In genomic region chr12:93677195-93678064, GRCh38 we compare ENCODE assay signal across 8 cellular contexts. TPM values are rescaled to one million over a fixed set of nuclear protein-coding genes. Genes with fewer than 3 reads are reported as not detected.
DNase-seq lines count a peak whose midpoint lies in the region; TF ChIP-seq lines count a peak whose summit lies in the region.

Gene CRADD, plus strand, starts transcription at chr12:93677375.

- H3K4me3 ChIP-seq in HAP-1 (peak within 1 kb of the TSS; percentile 55), MM.1S (ENCODE audit: low read length) (peak within 1 kb of the TSS; percentile 82), fibroblast of villous mesenchyme (ENCODE audit: low read depth, low read length) (peak within 1 kb of the TSS; percentile 76), neural cell (ENCODE audit: low read length) (peak within 1 kb of the TSS; percentile 78), stomach (peak within 1 kb of the TSS; percentile 52 to 69 (median 58))

- H3K27ac ChIP-seq in MM.1S (ENCODE audit: low read length) (peak within 1 kb of the TSS; percentile 90), neural cell (ENCODE audit: low read length) (peak within 1 kb of the TSS; percentile 99), stomach (peak within 1 kb of the TSS; percentile 92 to 99 (median 96))

- DNase-seq in G401 (ENCODE audit: low spot score) (peak; percentile 97), HAP-1 (ENCODE audit: low spot score in 2 of 2) (peak; percentile 88 to 95), MM.1S (peak; percentile 91), SIG-M5 (lab: John Stamatoyannopoulos, UW) (peak; percentile 89), activated gamma-delta T cell treated with Interleukin-2 at 50 U/mL for 16 hours (peak; percentile 82), fibroblast of villous mesenchyme (ENCODE audit: low read depth) (peak; percentile 99), stomach (peak; percentile 76)

- H3K9me2 ChIP-seq in MM.1S (replicated peaks; ENCODE audit: insufficient read depth, low read length) (no peaks in the 10 kb centered on the region), neural cell (ENCODE audit: insufficient read depth, low read length) (no peaks in the 10 kb centered on the region)

- 0 to 1% (median 1%) methylated on average over 37 to 41 of the region's 41 CpGs for WGBS in stomach, 5 donors

- H3K9me3 ChIP-seq in HAP-1 (no peaks in the 10 kb centered on the region), MM.1S (replicated peaks; ENCODE audit: insufficient read depth, low read length) (no peaks in the 10 kb centered on the region), neural cell (ENCODE audit: low read length) (no peaks in the 10 kb centered on the region), stomach (no peaks in the 10 kb centered on the region)

- H3K4me1 ChIP-seq in HAP-1 (peaks cover 30% of the 10 kb centered on the region), MM.1S (ENCODE audit: low read length) (peaks cover 17% of the 10 kb centered on the region), stomach (peaks cover 5 to 52% (median 23%) of the 10 kb centered on the region in 4 donors)

- TF ChIP-seq CTCF in MM.1S (IDR thresholded peaks at IDR 0.05; ENCODE audit: low read length) (peak; percentile 12; the same call in 1 of the 2 replicates), fibroblast of villous mesenchyme (IDR thresholded peaks at IDR 0.05; ENCODE audit: insufficient read depth, low read depth, low read length) (no peak), neural cell (IDR thresholded peaks at IDR 0.05; ENCODE audit: poor library complexity, severe bottlenecking) (peak; percentile 16), stomach (IDR thresholded peaks at IDR 0.05) (peak in 1 of 7 experiments; percentile 9)

- peak; percentile 59 for TF ChIP-seq RAD21 in neural cell (conservative IDR thresholded peaks at IDR 0.05)

- H3K9ac ChIP-seq in MM.1S (ENCODE audit: low read length) (peak within 1 kb of the TSS; percentile 91), neural cell (ENCODE audit: low read length) (peak within 1 kb of the TSS; percentile 97)

- TF ChIP-seq EP300 in neural cell (conservative IDR thresholded peaks at IDR 0.05; ENCODE audit: poor library complexity, severe bottlenecking) (peak; percentile 77), stomach (IDR thresholded peaks at IDR 0.05) (peak; percentile 19)

- H3F3A ChIP-seq in MM.1S (ENCODE audit: insufficient read depth, low read length) (peaks cover 10% of the 10 kb centered on the region; the same call in 1 of the 2 replicates), neural cell (ENCODE audit: insufficient read depth, low read length, poor library complexity, severe bottlenecking) (no peaks in the 10 kb centered on the region)

- TF ChIP-seq POLR2A in stomach (IDR thresholded peaks at IDR 0.05) = peak in 2 of 4 donors; percentile 35

- H3K27me3 ChIP-seq in HAP-1 (ENCODE audit: low read depth) = no peaks in the 10 kb centered on the region
- H3K27me3 ChIP-seq in MM.1S (replicated peaks; ENCODE audit: insufficient read depth, low read length) = no peaks in the 10 kb centered on the region
- no peaks in the 10 kb centered on the region for H3K27me3 ChIP-seq in neural cell (ENCODE audit: insufficient read depth, low read depth, low read length)
- no peaks in the 10 kb centered on the region for H3K27me3 ChIP-seq in stomach

- H3K4me2 ChIP-seq in MM.1S (ENCODE audit: low read depth, low read length) (peak within 1 kb of the TSS; percentile 74), neural cell (ENCODE audit: low read length) (peak within 1 kb of the TSS; percentile 91)

- H3K36me3 ChIP-seq in HAP-1 (replicated peaks) (no peaks in the 10 kb centered on the region), MM.1S (replicated peaks; ENCODE audit: insufficient read depth, low read length) (no peaks in the 10 kb centered on the region), neural cell (ENCODE audit: insufficient read depth, low read length) (no peaks in the 10 kb centered on the region), stomach (no peaks in the 10 kb centered on the region)

- H4K20me1 ChIP-seq in MM.1S (ENCODE audit: insufficient read depth, low read length) (no peaks in the 10 kb centered on the region), neural cell (ENCODE audit: insufficient read depth) (no peaks in the 10 kb centered on the region)

- peaks cover 9% of the 10 kb centered on the region for H3K79me2 ChIP-seq in MM.1S (ENCODE audit: low read length)
- no peaks in the 10 kb centered on the region for H3K79me2 ChIP-seq in neural cell (replicated peaks; ENCODE audit: insufficient read depth, low read length)

- intact Hi-C loops in stomach (cut with DNase I; ENCODE audit: low total_unique reads) = no loop called here

- H2AFZ ChIP-seq in MM.1S (ENCODE audit: low read length) (peak within 1 kb of the TSS; percentile 95), neural cell (ENCODE audit: low read depth, low read length) (peak within 1 kb of the TSS; percentile 100)

- in situ Hi-C loops in G401 (cut with HindIII; ENCODE audit: low sequenced_read_pairs) (no loop called here), HAP-1 (cut with MboI; ENCODE audit: low sequenced_read_pairs) (no loop called here)

TF ChIP-seq in neural cell, 6 proteins besides CTCF, POLR2A, EP300 and RAD21:
- TF ChIP-seq EZH2 (IDR thresholded peaks at IDR 0.05; ENCODE audit: borderline replicate concordance, insufficient read depth, low read length, poor library complexity, severe bottlenecking) = no peak
- peak; percentile 63 for TF ChIP-seq MXI1 (conservative IDR thresholded peaks at IDR 0.05; ENCODE audit: poor library complexity, severe bottlenecking)
- peak; percentile 63 for TF ChIP-seq SMC3 (conservative IDR thresholded peaks at IDR 0.05; ENCODE audit: poor library complexity)
- peak; percentile 85 for TF ChIP-seq POLR2AphosphoS5 (IDR thresholded peaks at IDR 0.05)
- TF ChIP-seq TAF1 (IDR thresholded peaks at IDR 0.05; ENCODE audit: low read depth) = peak; percentile 91
- peak; percentile 88 for TF ChIP-seq REST (IDR thresholded peaks at IDR 0.05; ENCODE audit: borderline replicate concordance)
TF ChIP-seq in neural cell: peak in this region for 5.

RNA-seq across cellular contexts. Expression of gene CRADD, which starts in this region (rescaled TPM):
- total RNA-seq in G401 (2014; rRNA removed; shearing (Covaris generic)) = 8.8 and 8.9 TPM in 2 replicates
- total RNA-seq in fibroblast of villous mesenchyme (11.0 and 12.5 TPM in 2 replicates), stomach (10 to 100 TPM in 4 of 5 donors, 1 to 10 TPM in 1; 2.3 to 30.9 (median 18.7) TPM)
- polyA plus RNA-seq in neural cell (23.5 and 39.0 TPM in 2 replicates), stomach (10 to 100 TPM in 2 of 3 donors, 1 to 10 TPM in 1; 9.6 to 20.5 (median 13.0) TPM)
- polyA minus RNA-seq in neural cell = 19.0 and 25.0 TPM in 2 replicates

Comparison
In these comparisons a context has a peak if more than half of its experiments do, and no peak if none do; other contexts are left out.
1. Peak in every context shown above with its lines: DNase-seq, H3K4me3 ChIP-seq and H3K27ac ChIP-seq.